8 cellular contexts compared by ENCODE assay signal in genomic region chr20:3156811-3157619, GRCh38. TPM values are rescaled to one million over a fixed set of nuclear protein-coding genes. Genes with fewer than 3 reads are reported as not detected.
DNase-seq lines count a peak whose midpoint lies in the region; ATAC-seq, FAIRE-seq and TF ChIP-seq lines count a peak whose summit lies in the region.

No MANE protein-coding gene starts in this region.

- TF ChIP-seq EP300 in stomach (IDR thresholded peaks at IDR 0.05) = no peak

- TF ChIP-seq POLR2A in stomach (IDR thresholded peaks at IDR 0.05) = no peak

- DNase-seq in AML-193 (lab: John Stamatoyannopoulos, UW) = peak; percentile 71 to 79
- DNase-seq in coronary artery (ENCODE audit: low spot score) = no peak
- no peak for DNase-seq in stomach
- DNase-seq in RCC 7860 (ENCODE audit: low spot score) = no peak
- no peak for DNase-seq in NCI-H524 (lab: John Stamatoyannopoulos, UW)
- DNase-seq in superior temporal gyrus (ENCODE audit: extremely low spot score) = no peak

- H3K4me1 ChIP-seq in stomach = peaks cover 31 to 74% (median 53%) of the 10 kb centered on the region in 4 donors

- H3K27ac ChIP-seq in coronary artery (no peak overlapping the region), stomach (peak overlapping the region in 3 of 5 donors; percentile 3 to 91 (median 27))

- H3K4me3 ChIP-seq in coronary artery = peak overlapping the region; percentile 94
- H3K4me3 ChIP-seq in stomach = peak overlapping the region in 1 of 4 donors; percentile 81

- 39 to 61% (median 48%) methylated on average over 7 to 8 of the region's 8 CpGs for WGBS in stomach, 5 donors

- ATAC-seq in GM19372 (IDR thresholded peaks at IDR 0.05; ENCODE audit: low read depth, unreplicated experiment) (peak; percentile 44), HG03571 (IDR thresholded peaks at IDR 0.05; ENCODE audit: unreplicated experiment) (peak; percentile 77)

- TF ChIP-seq CTCF in coronary artery (IDR thresholded peaks at IDR 0.05) (no peak), stomach (IDR thresholded peaks at IDR 0.05) (no peak)

- no peaks in the 10 kb centered on the region for H3K9me3 ChIP-seq in stomach

- H3K36me3 ChIP-seq in stomach = peaks cover 0 to 29% (median 17%) of the 10 kb centered on the region in 4 donors

- FAIRE-seq in RCC 7860 (lab: Jason Lieb, UNC) = no peak

- intact Hi-C loops in stomach (cut with DNase I; ENCODE audit: low total_unique reads) = no loop called here

- H3K27me3 ChIP-seq in stomach = no peaks in the 10 kb centered on the region

RNA-seq across cellular contexts. Expression of gene FASTKD5, which starts 2.6 kb away (rescaled TPM):
- total RNA-seq in stomach = 10 to 100 TPM in 4 of 5 donors, not detected in 1; 17.4 to 24.0 (median 19.6) TPM
- 1 to 10 TPM; 6.0 to 7.5 (median 7.3) TPM for polyA plus RNA-seq in stomach

RNA-seq across cellular contexts. Expression of gene UBOX5, which starts 2.6 kb away (rescaled TPM):
- total RNA-seq in stomach = 1 to 10 TPM in 4 of 5 donors, not detected in 1; 3.6 to 6.2 (median 4.7) TPM
- 1 to 10 TPM; 2.7 to 3.4 (median 3.0) TPM for polyA plus RNA-seq in stomach

RNA-seq across cellular contexts. Expression of gene LZTS3, which starts 16.3 kb away (rescaled TPM):
- 10 to 100 TPM in 4 of 5 donors, 1 to 10 TPM in 1; 5.3 to 36.6 (median 22.3) TPM for total RNA-seq in stomach
- 10 to 100 TPM in 2 of 3 donors, 1 to 10 TPM in 1; 8.6 to 16.6 (median 12.7) TPM for polyA plus RNA-seq in stomach

RNA-seq across cellular contexts. Expression of gene DDRGK1, which starts 47.5 kb away (rescaled TPM):
- 100 to 1,000 TPM in 1 of 5 donors, 10 to 100 TPM in 3, 1 to 10 TPM in 1; 2.3 to 108 (median 49.1) TPM for total RNA-seq in stomach
- polyA plus RNA-seq in stomach = 10 to 100 TPM; 45.5 to 80.8 (median 55.6) TPM

RNA-seq across cellular contexts. Expression of gene ITPA, which starts 52.3 kb away (rescaled TPM):
- total RNA-seq in stomach = 10 to 100 TPM; 11.1 to 57.1 (median 36.9) TPM
- 100 to 1,000 TPM in 1 of 3 donors, 10 to 100 TPM in 2; 58.8 to 105 (median 78.9) TPM for polyA plus RNA-seq in stomach

Comparison
In these comparisons a context has a peak if more than half of its experiments do, and no peak if none do; other contexts are left out.
1. DNase-seq: peak in AML-193 (2 of 2); none in coronary artery (single experiment), stomach (single experiment), RCC 7860 (single experiment), NCI-H524 (0 of 2) and superior temporal gyrus (single experiment).
2. H3K27ac ChIP-seq: peak in stomach (3 of 5); none in coronary artery (0 of 2).